11 cellular contexts compared by ENCODE assay signal in genomic region chr2:100957971-100958653, GRCh38. TPM values are rescaled to one million over a fixed set of nuclear protein-coding genes. Genes with fewer than 3 reads are reported as not detected.
A peak's percentile ranks its signal among the peaks of the same experiment; 100 is the strongest.
DNase-seq lines count a peak whose midpoint lies in the region; TF ChIP-seq lines count a peak whose summit lies in the region.
"Had no signal": no experiment of that assay in that cellular context is flagged by ENCODE, and none has a peak within 500 bp of the region (broad histone marks: within the 10 kb centered on the region; RNA-seq: fewer than 3 reads in every experiment).

No MANE protein-coding gene starts in this region.

- DNase-seq in AG08395 (ENCODE audit: low spot score) (peak; percentile 94), RPMI7951 (ENCODE audit: low read depth) (peak; percentile 34), fibroblast of gingiva (ENCODE audit: low read depth) (peak; percentile 97), non-pigmented ciliary epithelial cell (ENCODE audit: low read depth) (peak; percentile 60), GM19240 (ENCODE audit: insufficient read length, low spot score) (no peak), WERI-Rb-1 (no peak), GM13977 (ENCODE audit: low spot score) (no peak)
- DNase-seq in activated effector memory CD4-positive, alpha-beta T cell treated with Interleukin-2 at 50 U/mL for 16 hours, result no peak
- DNase-seq: activated naive CD4-positive, alpha-beta T cell treated with anti-CD3 and anti-CD28 coated beads, Interleukin-2, amount 50 U/mL, for 16 hours; NCI-H524 treated with DMSO at 0.1 percent for 48 hours; T-helper 9 cell had no signal

- no peaks in the 10 kb centered on the region for H3K9me3 ChIP-seq in WERI-Rb-1 (ENCODE audit: severe bottlenecking)

- no peak overlapping the region for H3K27ac ChIP-seq in WERI-Rb-1

- no peak overlapping the region for H3K4me3 ChIP-seq in WERI-Rb-1 (ENCODE audit: low read depth, low read length)

- peaks cover 10% of the 10 kb centered on the region for H3K27me3 ChIP-seq in WERI-Rb-1 (ENCODE audit: insufficient read depth, low read depth, severe bottlenecking)

- in situ Hi-C loops in GM13977 (cut with MboI; ENCODE audit: low pct_unique_long_range_greater_than_20kb, low sequenced_read_pairs, unreplicated experiment), result no loop called here

- no peaks in the 10 kb centered on the region for H3K36me3 ChIP-seq in WERI-Rb-1

- TF ChIP-seq CTCF in WERI-Rb-1 (IDR thresholded peaks at IDR 0.05; ENCODE audit: low read depth, low read length) (no peak), GM13977 (IDR thresholded peaks at IDR 0.05; ENCODE audit: extremely low read depth, insufficient read depth, missing control alignments) (no peak)

RNA-seq across cellular contexts. Expression of gene RPL31, which starts 44.0 kb away (rescaled TPM):
- 1,686 and 1,803 TPM in 2 replicates for total RNA-seq in RPMI7951 (2014; rRNA removed; shearing (Covaris generic))

Comparison
In these comparisons a context has a peak if more than half of its experiments do, and no peak if none do; other contexts are left out.
1. DNase-seq: peak in AG08395 (single experiment), RPMI7951 (single experiment), fibroblast of gingiva (single experiment) and non-pigmented ciliary epithelial cell (single experiment); none in GM19240 (single experiment), WERI-Rb-1 (single experiment), activated effector memory CD4-positive, alpha-beta T cell treated with Interleukin-2 at 50 U/mL for 16 hours (single experiment) and GM13977 (single experiment).